In genomic region chr14:85332401-85332800, GRCh38 we compare ENCODE assay signal across 24 cellular contexts.
"Had no signal": no experiment of that assay in that cellular context is flagged by ENCODE, and none has a peak within 500 bp of the region (broad histone marks: within the 10 kb centered on the region; RNA-seq: fewer than 3 reads in every experiment).

No MANE protein-coding gene starts in this region.

- ATAC-seq: effector memory CD8-positive, alpha-beta T cell; left ventricle myocardium superior; lower lobe of right lung; natural killer cell; psoas muscle; right cardiac atrium; stimulated activated memory B cell treated with anti-CD40 and anti-IgM and Interleukin-4, amounts not matched to agents 10 μg/mL and 1 μg/mL and 100 μg/mL, for 72 hours; stimulated activated naive CD8-positive, alpha-beta T cell treated with anti-CD3 and anti-CD28 coated beads, Interleukin-15, Interleukin-2, amounts not matched to agents 100 U/mL and 50 U/mL, for 24 hours had no signal

- DNase-seq: dermis blood vessel endothelial cell; effector memory CD8-positive, alpha-beta T cell; hypothalamus; immature natural killer cell; islet precursor cell; left ventricle myocardium superior; lower lobe of right lung; natural killer cell; occipital lobe; ovary; posterior cingulate gyrus; psoas muscle; right cardiac atrium; sigmoid colon; spleen; stimulated activated CD4-positive, alpha-beta T cell treated with anti-CD3 and anti-CD28 coated beads, Interleukin-4, amount 100 ng/mL, for 4 hours; stimulated activated naive CD8-positive, alpha-beta T cell treated with anti-CD3 and anti-CD28 coated beads, Interleukin-15, Interleukin-2, amounts not matched to agents 100 U/mL and 50 U/mL, for 24 hours; substantia nigra; testis; upper lobe of left lung had no signal

- H3K4me3 ChIP-seq: coronary artery, esophagus muscularis mucosa, lower lobe of right lung, ovary, psoas muscle, sigmoid colon, spleen, testis, tibial nerve, upper lobe of left lung had no signal

- H3K27ac ChIP-seq: coronary artery, esophagus muscularis mucosa, lower lobe of right lung, ovary, psoas muscle, sigmoid colon, spleen, testis, tibial nerve, upper lobe of left lung had no signal

- H3K9me3 ChIP-seq: esophagus muscularis mucosa, lower lobe of right lung, ovary, psoas muscle, sigmoid colon, spleen, testis, tibial nerve, upper lobe of left lung had no signal

- H3K4me1 ChIP-seq: esophagus muscularis mucosa, lower lobe of right lung, psoas muscle, sigmoid colon, spleen, testis, upper lobe of left lung had no signal

- H3K36me3 ChIP-seq: esophagus muscularis mucosa, lower lobe of right lung, ovary, sigmoid colon, spleen, tibial nerve, upper lobe of left lung had no signal

- H3K27me3 ChIP-seq: esophagus muscularis mucosa, ovary, sigmoid colon, spleen, testis, tibial nerve, upper lobe of left lung had no signal
